ENCODE assay signal across 20 cellular contexts in genomic region chr1:151968791-151969399, GRCh38. TPM values are rescaled to one million over a fixed set of nuclear protein-coding genes. Genes with fewer than 3 reads are reported as not detected.
DNase-seq lines count a peak whose midpoint lies in the region; ATAC-seq and TF ChIP-seq lines count a peak whose summit lies in the region.
"Had no signal": no experiment of that assay in that cellular context is flagged by ENCODE, and none has a peak within 500 bp of the region (broad histone marks: within the 10 kb centered on the region; RNA-seq: fewer than 3 reads in every experiment).

No MANE protein-coding gene starts in this region.

- no peaks in the 10 kb centered on the region for H3K36me3 ChIP-seq in mammary epithelial cell (ENCODE audit: insufficient read depth, low read length)
- no peaks in the 10 kb centered on the region for H3K36me3 ChIP-seq in aorta (ENCODE audit: control insufficient read depth in 1 of 2, insufficient read depth in 2 of 2, low read length in 1 of 2)
- H3K36me3 ChIP-seq: BE2C, colonic mucosa, left ventricle myocardium inferior, neutrophil, tibial nerve had no signal

- no TSS peak for BruUV-seq in mammary epithelial cell (replicated peaks; lab: Mats Ljungman, UMichigan)

- peak in 1 of 2 donors; percentile 37 for TF ChIP-seq CTCF in mammary epithelial cell (conservative IDR thresholded peaks at IDR 0.05 in 1 of 2, IDR thresholded peaks at IDR 0.05 in 1 of 2; ENCODE audit: extremely low read depth in 1 of 2, insufficient read depth in 1 of 2, low read depth in 1 of 2, low read length in 2 of 2)
- TF ChIP-seq CTCF in omental fat pad (IDR thresholded peaks at IDR 0.05): no peak

- H3K27ac ChIP-seq in mammary epithelial cell (ENCODE audit: insufficient read depth, low read depth, low read length) (peak overlapping the region; percentile 59), aorta (ENCODE audit: low read depth in 1 of 2, low read length in 2 of 2) (no peak overlapping the region)
- H3K27ac ChIP-seq: colonic mucosa, left ventricle myocardium inferior, neutrophil had no signal

- no peaks in the 10 kb centered on the region for H3K9me3 ChIP-seq in mammary epithelial cell (replicated peaks; ENCODE audit: insufficient read depth, low read length)
- no peaks in the 10 kb centered on the region for H3K9me3 ChIP-seq in aorta (ENCODE audit: control insufficient read depth, low read length)
- H3K9me3 ChIP-seq: BE2C, body of pancreas, colonic mucosa, left ventricle myocardium inferior, mucosa of descending colon, neutrophil, tibial nerve had no signal

- WGBS in mammary epithelial cell (ENCODE audit: low coverage, missing lambda C conversion rate): 89% methylated on average over 3 of the region's 3 CpGs
- WGBS in aorta, 2 donors: 69 to 82% methylated on average over 3 of the region's 3 CpGs

- H3K4me3 ChIP-seq in mammary epithelial cell (replicated peaks in 1 of 3; ENCODE audit: insufficient read depth in 1 of 3, low read depth in 2 of 3, low read length in 3 of 3): no peak overlapping the region
- no peak overlapping the region for H3K4me3 ChIP-seq in aorta (ENCODE audit: low read length in 2 of 2)
- H3K4me3 ChIP-seq: body of pancreas, colonic mucosa, left ventricle myocardium inferior, mucosa of descending colon, tibial nerve had no signal

- H3K9ac ChIP-seq in mammary epithelial cell (ENCODE audit: insufficient read depth, low read length): no peak overlapping the region

- H2AFZ ChIP-seq in mammary epithelial cell (ENCODE audit: low read depth, low read length): no peak overlapping the region

- ATAC-seq in omental fat pad (ENCODE audit: low FRiP score): peak; percentile 3
- no peak for ATAC-seq in aorta (ENCODE audit: low FRiP score)
- ATAC-seq: body of pancreas had no signal

- no peaks in the 10 kb centered on the region for H3K79me2 ChIP-seq in mammary epithelial cell (ENCODE audit: insufficient read depth, low read length)

- intact Hi-C loops in mammary epithelial cell (cut with micrococcal nuclease): loop anchor here (1.0 kb wide), 6 partner anchors 23 to 65 kb away; no protein-coding TSS in a partner anchor
- intact Hi-C loops in aorta (cut with DNase I): loop anchor here (1.0 to 5.0 kb wide), 2 partner anchors 32 to 33 kb away; no protein-coding TSS in a partner anchor

- CTCF ChIA-PET in mammary epithelial cell (lab: Charles Lee; ENCODE audit: low non-redundant PET): interaction anchor here (0.7 to 1.8 kb wide), 4 partner anchors 31 to 66 kb away, joined by 4 to 13 read pairs (median 6); no protein-coding TSS in a partner anchor

- H3K4me1 ChIP-seq in mammary epithelial cell (ENCODE audit: insufficient read depth, low read length) (peaks cover 72% of the 10 kb centered on the region), aorta (ENCODE audit: control insufficient read depth in 1 of 2, insufficient read depth in 2 of 2, low read length in 2 of 2) (no peaks in the 10 kb centered on the region)
- H3K4me1 ChIP-seq: BE2C had no signal

- H3K27me3 ChIP-seq in mammary epithelial cell (ENCODE audit: insufficient read depth, low read length) (no peaks in the 10 kb centered on the region), aorta (ENCODE audit: control insufficient read depth in 1 of 2, insufficient read depth in 2 of 2, low read length in 1 of 2) (no peaks in the 10 kb centered on the region)
- H3K27me3 ChIP-seq: body of pancreas, colonic mucosa, tibial nerve had no signal

- peak; percentile 60 for DNase-seq in EH (ENCODE audit: low read depth)
- peak; percentile 14 for DNase-seq in NCI-H69 (lab: John Stamatoyannopoulos, UW)
- no peak for DNase-seq in mammary epithelial cell
- no peak for DNase-seq in omental fat pad (ENCODE audit: low spot score)
- no peak for DNase-seq in AG20443 (ENCODE audit: low spot score)
- no peak for DNase-seq in aorta
- no peak for DNase-seq in stimulated activated CD4-positive, alpha-beta T cell treated with anti-CD3 and anti-CD28 coated beads, Interleukin-4, amount 100 ng/mL, for 1 hour
- DNase-seq: BE2C; body of pancreas; colonic mucosa; GDM1; KBM-7; left ventricle myocardium inferior; NCI-H2029 treated with DMSO at 0.1 percent for 48 hours; NCI-H345; small intestine; stimulated activated CD4-positive, alpha-beta T cell treated with anti-CD3 and anti-CD28 coated beads, Interleukin-2, amount 100 ng/mL, for 48 hours had no signal

- H3K4me2 ChIP-seq in mammary epithelial cell (ENCODE audit: insufficient read depth, low read depth, low read length): peak overlapping the region; percentile 4

- dilution Hi-C loops in mammary epithelial cell (cut with HindIII; ENCODE audit: low sequenced_read_pairs): no loop called here

- in situ Hi-C loops in mammary epithelial cell (cut with MboI; ENCODE audit: low sequenced_read_pairs in 2 of 2): no loop called here

- H4K20me1 ChIP-seq in mammary epithelial cell (ENCODE audit: insufficient read depth, low read length): no peaks in the 10 kb centered on the region

RNA-seq across cellular contexts. Expression of gene S100A10, which starts 24.8 kb away (rescaled TPM):
- total RNA-seq in mammary epithelial cell (1,000 to 10,000 TPM in 1 of 2 donors, 100 to 1,000 TPM in 1; 213 to 2,371 TPM), omental fat pad (100 to 1,000 TPM; 127 to 351 (median 161) TPM), aorta (100 to 1,000 TPM; 188 to 386 TPM)
- polyA plus RNA-seq in mammary epithelial cell (1,008 TPM), aorta (100 to 1,000 TPM; 244 to 417 TPM)
- polyA minus RNA-seq in mammary epithelial cell: 997 TPM

RNA-seq across cellular contexts. Expression of gene THEM4, which starts 59.6 kb away (rescaled TPM):
- total RNA-seq in mammary epithelial cell (10 to 100 TPM; 15.3 to 18.8 TPM), omental fat pad (10 to 100 TPM; 17.3 to 29.3 (median 21.8) TPM), aorta (10 to 100 TPM; 11.8 to 17.5 TPM)
- polyA plus RNA-seq in mammary epithelial cell (16.2 TPM), aorta (10 to 100 TPM in 1 of 2 donors, 1 to 10 TPM in 1; 3.8 to 12.3 TPM)
- 10.7 TPM for polyA minus RNA-seq in mammary epithelial cell

Comparison
In these comparisons a context has a peak if more than half of its experiments do, and no peak if none do; other contexts are left out.
1. DNase-seq: peak in EH (single experiment) and NCI-H69 (single experiment); none in mammary epithelial cell (single experiment), omental fat pad (single experiment), AG20443 (single experiment), aorta (0 of 2) and stimulated activated CD4-positive, alpha-beta T cell treated with anti-CD3 and anti-CD28 coated beads, Interleukin-4, amount 100 ng/mL, for 1 hour (single experiment).